10 cellular contexts compared by ENCODE assay signal in genomic region chr9:120730661-120731514, GRCh38. TPM values are rescaled to one million over a fixed set of nuclear protein-coding genes. Genes with fewer than 3 reads are reported as not detected.
DNase-seq lines count a peak whose midpoint lies in the region; ATAC-seq, FAIRE-seq and TF ChIP-seq lines count a peak whose summit lies in the region.
"Had no signal": no experiment of that assay in that cellular context is flagged by ENCODE, and none has a peak within 500 bp of the region (broad histone marks: within the 10 kb centered on the region; RNA-seq: fewer than 3 reads in every experiment).

No MANE protein-coding gene starts in this region.

- H3K27me3 Mint-ChIP-seq in progenitor cell of endocrine pancreas, result peaks cover 9% of the 10 kb centered on the region
- H3K27me3 Mint-ChIP-seq: activated naive CD4-positive, alpha-beta T cell treated with anti-CD3 and anti-CD28 coated beads, Interleukin-2, amount 50 U/mL, for 24 hours had no signal

- no peak for TF ChIP-seq POLR2A in Peyer's patch (IDR thresholded peaks at IDR 0.05)

- no peak overlapping the region for H3K4me3 ChIP-seq in Peyer's patch
- H3K4me3 ChIP-seq in fibroblast of the aortic adventitia (ENCODE audit: low read depth, low read length), result no peak overlapping the region

- H3K9me3 ChIP-seq in Peyer's patch, result no peaks in the 10 kb centered on the region

- no peaks in the 10 kb centered on the region for H3K27me3 ChIP-seq in Peyer's patch

- H3K4me3 Mint-ChIP-seq in progenitor cell of endocrine pancreas (ENCODE audit: low read depth), result no peak overlapping the region
- H3K4me3 Mint-ChIP-seq: activated naive CD4-positive, alpha-beta T cell treated with anti-CD3 and anti-CD28 coated beads, Interleukin-2, amount 50 U/mL, for 24 hours had no signal

- DNase-seq in GM18507 (ENCODE audit: extremely low spot score, insufficient read length, low read depth) (no peak), Peyer's patch (peak in 2 of 3 donors; percentile 28 to 65), fibroblast of the aortic adventitia (ENCODE audit: low read depth) (peak; percentile 97), progenitor cell of endocrine pancreas (ENCODE audit: low spot score, unreplicated experiment) (no peak), activated gamma-delta T cell treated with Interleukin-2 at 50 U/mL for 16 hours (no peak)
- DNase-seq in activated CD4-positive, alpha-beta T cell treated with anti-CD3 and anti-CD28 coated beads for 4 hours, result no peak
- DNase-seq: NCI-H2171 had no signal

- peak overlapping the region; percentile 41 for H3K27ac Mint-ChIP-seq in progenitor cell of endocrine pancreas
- H3K27ac Mint-ChIP-seq: activated naive CD4-positive, alpha-beta T cell treated with anti-CD3 and anti-CD28 coated beads, Interleukin-2, amount 50 U/mL, for 24 hours had no signal

- H3K27ac ChIP-seq in Peyer's patch, result peak overlapping the region in 1 of 4 donors; percentile 3

- FAIRE-seq in GM18507 (lab: Jason Lieb, UNC), result peak; percentile 49

- H3K36me3 ChIP-seq in Peyer's patch, result no peaks in the 10 kb centered on the region

- peaks cover 0 to 4% (median 0%) of the 10 kb centered on the region in 4 donors for H3K4me1 ChIP-seq in Peyer's patch

- no peaks in the 10 kb centered on the region for H3K9me3 Mint-ChIP-seq in progenitor cell of endocrine pancreas (ENCODE audit: low read depth)
- H3K9me3 Mint-ChIP-seq: activated naive CD4-positive, alpha-beta T cell treated with anti-CD3 and anti-CD28 coated beads, Interleukin-2, amount 50 U/mL, for 24 hours had no signal

- TF ChIP-seq CTCF in Peyer's patch (IDR thresholded peaks at IDR 0.05) (no peak), fibroblast of the aortic adventitia (IDR thresholded peaks at IDR 0.05; ENCODE audit: insufficient read depth, low read length) (no peak), progenitor cell of endocrine pancreas (IDR thresholded peaks at IDR 0.05; ENCODE audit: unreplicated experiment) (no peak)

- ATAC-seq in GM21526 (IDR thresholded peaks at IDR 0.05; ENCODE audit: low FRiP score, unreplicated experiment), result no peak
- ATAC-seq in GM18868 (IDR thresholded peaks at IDR 0.05; ENCODE audit: unreplicated experiment), result no peak

- peaks cover 17% of the 10 kb centered on the region for H3K4me1 Mint-ChIP-seq in progenitor cell of endocrine pancreas (ENCODE audit: low read depth)

- H3K36me3 Mint-ChIP-seq in progenitor cell of endocrine pancreas (ENCODE audit: insufficient read depth), result no peaks in the 10 kb centered on the region
- H3K36me3 Mint-ChIP-seq: activated naive CD4-positive, alpha-beta T cell treated with anti-CD3 and anti-CD28 coated beads, Interleukin-2, amount 50 U/mL, for 24 hours had no signal

RNA-seq across cellular contexts. Expression of gene MEGF9, which starts 16.6 kb away (rescaled TPM):
- total RNA-seq in Peyer's patch, result 10 to 100 TPM in 2 of 4 donors, 1 to 10 TPM in 2; 8.1 to 15.1 (median 11.5) TPM
- total RNA-seq in fibroblast of the aortic adventitia (ENCODE audit: low replicate concordance), result 10.7 and 14.1 TPM in 2 replicates
- 22.1 and 23.4 TPM in 2 replicates for total RNA-seq in progenitor cell of endocrine pancreas

Comparison
In these comparisons a context has a peak if more than half of its experiments do, and no peak if none do; other contexts are left out.
1. DNase-seq: peak in Peyer's patch (2 of 3) and fibroblast of the aortic adventitia (single experiment); none in GM18507 (single experiment), progenitor cell of endocrine pancreas (single experiment), activated CD4-positive, alpha-beta T cell treated with anti-CD3 and anti-CD28 coated beads for 4 hours (0 of 2) and activated gamma-delta T cell treated with Interleukin-2 at 50 U/mL for 16 hours (single experiment).